Comparison of ENCODE assay signal across 2 cellular contexts in genomic region chr14:22557846-22558220, GRCh38.
TF ChIP-seq lines count a peak whose summit lies in the region.

No MANE protein-coding gene starts in this region.

TF ChIP-seq in GM23338, 12 proteins besides CTCF, POLR2A, EP300 and RAD21:
- TF ChIP-seq EZH2phosphoT487 (IDR thresholded peaks at IDR 0.05; ENCODE audit: unreplicated experiment): no peak
- TF ChIP-seq EZH2 (IDR thresholded peaks at IDR 0.05; ENCODE audit: low read depth, unreplicated experiment): no peak
- TF ChIP-seq POLR2AphosphoS5 (IDR thresholded peaks at IDR 0.05; ENCODE audit: low read depth): no peak
- TF ChIP-seq, protein P1, sequence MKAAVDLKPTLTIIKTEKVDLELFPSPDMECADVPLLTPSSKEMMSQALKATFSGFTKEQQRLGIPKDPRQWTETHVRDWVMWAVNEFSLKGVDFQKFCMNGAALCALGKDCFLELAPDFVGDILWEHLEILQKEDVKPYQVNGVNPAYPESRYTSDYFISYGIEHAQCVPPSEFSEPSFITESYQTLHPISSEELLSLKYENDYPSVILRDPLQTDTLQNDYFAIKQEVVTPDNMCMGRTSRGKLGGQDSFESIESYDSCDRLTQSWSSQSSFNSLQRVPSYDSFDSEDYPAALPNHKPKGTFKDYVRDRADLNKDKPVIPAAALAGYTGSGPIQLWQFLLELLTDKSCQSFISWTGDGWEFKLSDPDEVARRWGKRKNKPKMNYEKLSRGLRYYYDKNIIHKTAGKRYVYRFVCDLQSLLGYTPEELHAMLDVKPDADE (IDR thresholded peaks at IDR 0.05): no peak
- TF ChIP-seq ZNF331 (CRISPR knock-in tag; IDR thresholded peaks at IDR 0.05; ENCODE audit: low read depth): no peak
- TF ChIP-seq NANOG (IDR thresholded peaks at IDR 0.05; ENCODE audit: borderline replicate concordance): no peak
- TF ChIP-seq CREB1 (CRISPR knock-in tag; IDR thresholded peaks at IDR 0.05; ENCODE audit: low read depth): no peak
- TF ChIP-seq STAT1 (IDR thresholded peaks at IDR 0.05; ENCODE audit: unreplicated experiment): no peak
- TF ChIP-seq JUNB (IDR thresholded peaks at IDR 0.05; ENCODE audit: unreplicated experiment): no peak
- TF ChIP-seq, protein P2, sequence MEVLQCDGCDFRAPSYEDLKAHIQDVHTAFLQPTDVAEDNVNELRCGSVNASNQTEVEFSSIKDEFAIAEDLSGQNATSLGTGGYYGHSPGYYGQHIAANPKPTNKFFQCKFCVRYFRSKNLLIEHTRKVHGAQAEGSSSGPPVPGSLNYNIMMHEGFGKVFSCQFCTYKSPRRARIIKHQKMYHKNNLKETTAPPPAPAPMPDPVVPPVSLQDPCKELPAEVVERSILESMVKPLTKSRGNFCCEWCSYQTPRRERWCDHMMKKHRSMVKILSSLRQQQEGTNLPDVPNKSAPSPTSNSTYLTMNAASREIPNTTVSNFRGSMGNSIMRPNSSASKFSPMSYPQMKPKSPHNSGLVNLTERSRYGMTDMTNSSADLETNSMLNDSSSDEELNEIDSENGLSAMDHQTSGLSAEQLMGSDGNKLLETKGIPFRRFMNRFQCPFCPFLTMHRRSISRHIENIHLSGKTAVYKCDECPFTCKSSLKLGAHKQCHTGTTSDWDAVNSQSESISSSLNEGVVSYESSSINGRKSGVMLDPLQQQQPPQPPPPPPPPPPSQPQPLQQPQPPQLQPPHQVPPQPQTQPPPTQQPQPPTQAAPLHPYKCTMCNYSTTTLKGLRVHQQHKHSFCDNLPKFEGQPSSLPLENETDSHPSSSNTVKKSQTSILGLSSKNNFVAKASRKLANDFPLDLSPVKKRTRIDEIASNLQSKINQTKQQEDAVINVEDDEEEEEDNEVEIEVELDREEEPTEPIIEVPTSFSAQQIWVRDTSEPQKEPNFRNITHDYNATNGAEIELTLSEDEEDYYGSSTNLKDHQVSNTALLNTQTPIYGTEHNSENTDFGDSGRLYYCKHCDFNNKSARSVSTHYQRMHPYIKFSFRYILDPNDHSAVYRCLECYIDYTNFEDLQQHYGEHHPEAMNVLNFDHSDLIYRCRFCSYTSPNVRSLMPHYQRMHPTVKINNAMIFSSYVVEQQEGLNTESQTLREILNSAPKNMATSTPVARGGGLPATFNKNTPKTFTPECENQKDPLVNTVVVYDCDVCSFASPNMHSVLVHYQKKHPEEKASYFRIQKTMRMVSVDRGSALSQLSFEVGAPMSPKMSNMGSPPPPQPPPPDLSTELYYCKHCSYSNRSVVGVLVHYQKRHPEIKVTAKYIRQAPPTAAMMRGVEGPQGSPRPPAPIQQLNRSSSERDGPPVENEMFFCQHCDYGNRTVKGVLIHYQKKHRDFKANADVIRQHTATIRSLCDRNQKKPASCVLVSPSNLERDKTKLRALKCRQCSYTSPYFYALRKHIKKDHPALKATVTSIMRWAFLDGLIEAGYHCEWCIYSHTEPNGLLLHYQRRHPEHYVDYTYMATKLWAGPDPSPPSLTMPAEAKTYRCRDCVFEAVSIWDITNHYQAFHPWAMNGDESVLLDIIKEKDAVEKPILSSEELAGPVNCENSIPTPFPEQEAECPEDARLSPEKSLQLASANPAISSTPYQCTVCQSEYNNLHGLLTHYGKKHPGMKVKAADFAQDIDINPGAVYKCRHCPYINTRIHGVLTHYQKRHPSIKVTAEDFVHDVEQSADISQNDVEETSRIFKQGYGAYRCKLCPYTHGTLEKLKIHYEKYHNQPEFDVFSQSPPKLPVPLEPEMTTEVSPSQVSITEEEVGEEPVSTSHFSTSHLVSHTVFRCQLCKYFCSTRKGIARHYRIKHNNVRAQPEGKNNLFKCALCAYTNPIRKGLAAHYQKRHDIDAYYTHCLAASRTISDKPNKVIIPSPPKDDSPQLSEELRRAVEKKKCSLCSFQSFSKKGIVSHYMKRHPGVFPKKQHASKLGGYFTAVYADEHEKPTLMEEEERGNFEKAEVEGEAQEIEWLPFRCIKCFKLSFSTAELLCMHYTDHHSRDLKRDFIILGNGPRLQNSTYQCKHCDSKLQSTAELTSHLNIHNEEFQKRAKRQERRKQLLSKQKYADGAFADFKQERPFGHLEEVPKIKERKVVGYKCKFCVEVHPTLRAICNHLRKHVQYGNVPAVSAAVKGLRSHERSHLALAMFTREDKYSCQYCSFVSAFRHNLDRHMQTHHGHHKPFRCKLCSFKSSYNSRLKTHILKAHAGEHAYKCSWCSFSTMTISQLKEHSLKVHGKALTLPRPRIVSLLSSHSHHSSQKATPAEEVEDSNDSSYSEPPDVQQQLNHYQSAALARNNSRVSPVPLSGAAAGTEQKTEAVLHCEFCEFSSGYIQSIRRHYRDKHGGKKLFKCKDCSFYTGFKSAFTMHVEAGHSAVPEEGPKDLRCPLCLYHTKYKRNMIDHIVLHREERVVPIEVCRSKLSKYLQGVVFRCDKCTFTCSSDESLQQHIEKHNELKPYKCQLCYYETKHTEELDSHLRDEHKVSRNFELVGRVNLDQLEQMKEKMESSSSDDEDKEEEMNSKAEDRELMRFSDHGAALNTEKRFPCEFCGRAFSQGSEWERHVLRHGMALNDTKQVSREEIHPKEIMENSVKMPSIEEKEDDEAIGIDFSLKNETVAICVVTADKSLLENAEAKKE (CRISPR knock-in tag; IDR thresholded peaks at IDR 0.05): no peak
- no peak for TF ChIP-seq ZNF114 (CRISPR knock-in tag; IDR thresholded peaks at IDR 0.05)
TF ChIP-seq in GM23338: peak in this region for 0.

TF ChIP-seq in H1, 55 proteins besides CTCF, POLR2A, EP300 and RAD21:
- TF ChIP-seq CBX5 (IDR thresholded peaks at IDR 0.05; ENCODE audit: low read depth, low read length) (no peak), ZNF274 (IDR thresholded peaks at IDR 0.05; ENCODE audit: borderline replicate concordance, extremely low read depth, low read length) (no peak), JUND (IDR thresholded peaks at IDR 0.05; ENCODE audit: low read length) (no peak), PHF8 (conservative IDR thresholded peaks at IDR 0.05; ENCODE audit: low read depth, low read length) (no peak), YY1 (IDR thresholded peaks at IDR 0.05; ENCODE audit: low read depth, low read length) (no peak), POU5F1 (IDR thresholded peaks at IDR 0.05; ENCODE audit: low read depth, low read length) (no peak), SP1 (IDR thresholded peaks at IDR 0.05; ENCODE audit: low read depth, low read length) (no peak), ASH2L (IDR thresholded peaks at IDR 0.05; ENCODE audit: low read length) (no peak), BRCA1 (IDR thresholded peaks at IDR 0.05; ENCODE audit: low read depth, low read length) (no peak), MAX (IDR thresholded peaks at IDR 0.05) (no peak), RXRA (IDR thresholded peaks at IDR 0.05; ENCODE audit: insufficient read depth, low read depth, low read length) (no peak), GABPA (IDR thresholded peaks at IDR 0.05; ENCODE audit: borderline replicate concordance, insufficient read depth, low read length) (no peak), CBX8 (IDR thresholded peaks at IDR 0.05; ENCODE audit: borderline replicate concordance, low read depth, low read length) (no peak), SUZ12 (IDR thresholded peaks at IDR 0.05; ENCODE audit: low read length) (no peak), EGR1 (IDR thresholded peaks at IDR 0.05; ENCODE audit: borderline replicate concordance, low read depth, low read length) (no peak)
